ENCODE assay signal across 37 cellular contexts in the genomic region with DNA sequence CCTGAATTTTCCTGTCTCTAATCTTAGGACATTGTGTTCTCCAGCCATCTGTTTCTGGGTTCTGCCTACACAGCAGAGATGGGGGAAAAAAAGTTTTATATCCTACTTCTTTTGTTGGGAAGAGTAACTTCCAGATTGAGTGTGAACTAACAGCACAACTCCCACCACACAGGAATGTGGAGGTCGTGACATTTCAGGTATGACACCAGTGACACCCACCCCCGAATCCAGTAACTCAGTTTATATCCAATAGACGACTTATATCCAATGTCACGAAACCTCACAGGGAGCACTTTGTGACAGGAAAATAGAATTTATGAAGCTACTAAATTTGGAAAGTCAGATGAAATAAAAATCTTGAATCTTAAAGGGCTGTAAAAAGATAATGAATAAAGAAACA.
"Had no signal": no experiment of that assay in that cellular context is flagged by ENCODE, and none has a peak within 500 bp of the region (broad histone marks: within the 10 kb centered on the region; RNA-seq: fewer than 3 reads in every experiment).

No MANE protein-coding gene starts in this region.

- FAIRE-seq: astrocyte, bronchial epithelial cell had no signal

- H3K9me3 Mint-ChIP-seq: activated naive CD4-positive, alpha-beta T cell treated with anti-CD3 and anti-CD28 coated beads for 36 hours; activated naive CD8-positive, alpha-beta T cell treated with anti-CD3 and anti-CD28 coated beads for 36 hours; activated naive CD8-positive, alpha-beta T cell treated with anti-CD3 and anti-CD28 coated beads, Interleukin-2, amount 10 ng/mL, durations not matched to agents 7 days and 5 days; activated T-helper 1 cell treated with anti-CD3 and anti-CD28 coated beads, Interleukin-12 subunit alpha, Interleukin-12 subunit beta, Interleukin-2, Interleukin-4 antibody, amounts not matched to agents 30 ng/mL and 10 ng/mL and 1 ng/mL, durations not matched to agents 14 hours and 24 hours and 36 hours; activated T-helper 17 cell treated with anti-CD3 and anti-CD28 coated beads, Interleukin-2, amount 50 U/mL, for 72 hours; activated T-helper 2 cell treated with anti-CD3 and anti-CD28 coated beads, Interferon-gamma antibody, Interleukin-2, Interleukin-4, amounts not matched to agents 10 μg/mL and 5 μg/mL and 100 μg/mL, durations not matched to agents 14 hours and 24 hours and 36 hours; brain had no signal

- H3K27ac Mint-ChIP-seq: activated naive CD4-positive, alpha-beta T cell treated with anti-CD3 and anti-CD28 coated beads for 36 hours; activated naive CD4-positive, alpha-beta T cell treated with anti-CD3 and anti-CD28 coated beads, Interleukin-2, amount 10 ng/mL, durations not matched to agents 7 days and 5 days; activated naive CD4-positive, alpha-beta T cell treated with anti-CD3 and anti-CD28 coated beads, Interleukin-2, amount 50 U/mL, for 24 hours; activated naive CD4-positive, alpha-beta T cell treated with anti-CD3 and anti-CD28 coated beads, Interleukin-2, amount 50 U/mL, for 72 hours; activated naive CD8-positive, alpha-beta T cell; activated naive CD8-positive, alpha-beta T cell treated with anti-CD3 and anti-CD28 coated beads for 36 hours; activated naive CD8-positive, alpha-beta T cell treated with anti-CD3 and anti-CD28 coated beads, Interleukin-2, amount 10 ng/mL, durations not matched to agents 7 days and 5 days; activated naive CD8-positive, alpha-beta T cell treated with anti-CD3 and anti-CD28 coated beads, Interleukin-2, amount 50 U/mL, for 24 hours; activated T-cell treated with anti-CD3 and anti-CD28 coated beads, Interleukin-2, amount 50 U/mL, for 24 hours; activated T-cell treated with anti-CD3 and anti-CD28 coated beads, Interleukin-2, amount 50 U/mL, for 72 hours; activated T-helper 1 cell treated with anti-CD3 and anti-CD28 coated beads, Interleukin-12 subunit alpha, Interleukin-12 subunit beta, Interleukin-2, Interleukin-4 antibody, amounts not matched to agents 30 ng/mL and 10 ng/mL and 1 ng/mL, durations not matched to agents 14 hours and 24 hours and 36 hours; activated T-helper 17 cell treated with anti-CD3 and anti-CD28 coated beads, Interleukin-2, amount 50 U/mL, for 72 hours; activated T-helper 2 cell treated with anti-CD3 and anti-CD28 coated beads, Interferon-gamma antibody, Interleukin-2, Interleukin-4, amounts not matched to agents 10 μg/mL and 5 μg/mL and 100 μg/mL, durations not matched to agents 14 hours and 24 hours and 36 hours; brain had no signal

- ATAC-seq: activated naive CD4-positive, alpha-beta T cell treated with anti-CD3 and anti-CD28 coated beads, Interleukin-2, amount 50 U/mL, for 72 hours; activated naive CD8-positive, alpha-beta T cell treated with anti-CD3 and anti-CD28 coated beads, Interleukin-2, amount 50 U/mL, for 24 hours; activated T-cell treated with anti-CD3 and anti-CD28 coated beads, Interleukin-2, amount 50 U/mL, for 4 hours; activated T-cell treated with anti-CD3 and anti-CD28 coated beads, Interleukin-2, amount 50 U/mL, for 72 hours; activated T-helper 17 cell treated with anti-CD3 and anti-CD28 coated beads, Interleukin-2, amount 50 U/mL, for 72 hours; body of pancreas had no signal

- H3K36me3 Mint-ChIP-seq: activated naive CD4-positive, alpha-beta T cell treated with anti-CD3 and anti-CD28 coated beads, Interleukin-2, amount 10 ng/mL, durations not matched to agents 7 days and 5 days; activated naive CD4-positive, alpha-beta T cell treated with anti-CD3 and anti-CD28 coated beads, Interleukin-2, amount 50 U/mL, for 24 hours; activated naive CD4-positive, alpha-beta T cell treated with anti-CD3 and anti-CD28 coated beads, Interleukin-2, amount 50 U/mL, for 72 hours; activated naive CD8-positive, alpha-beta T cell; activated naive CD8-positive, alpha-beta T cell treated with anti-CD3 and anti-CD28 coated beads for 36 hours; activated naive CD8-positive, alpha-beta T cell treated with anti-CD3 and anti-CD28 coated beads, Interleukin-2, amount 10 ng/mL, durations not matched to agents 7 days and 5 days; brain had no signal

- DNase-seq: activated effector memory CD4-positive, alpha-beta T cell treated with anti-CD3 and anti-CD28 coated beads, Interleukin-2, amount 50 U/mL, for 16 hours; activated effector memory CD4-positive, alpha-beta T cell treated with Interleukin-2 at 50 U/mL for 16 hours; activated gamma-delta T cell; activated gamma-delta T cell treated with Interleukin-2 at 50 U/mL for 16 hours; activated naive CD4-positive, alpha-beta T cell; activated naive CD4-positive, alpha-beta T cell treated with anti-CD3 and anti-CD28 coated beads for 36 hours; activated naive CD4-positive, alpha-beta T cell treated with anti-CD3 and anti-CD28 coated beads, Interleukin-2, amount 10 ng/mL, durations not matched to agents 7 days and 5 days; activated naive CD4-positive, alpha-beta T cell treated with anti-CD3 and anti-CD28 coated beads, Interleukin-2, amount 50 U/mL, for 16 hours; activated naive CD4-positive, alpha-beta T cell treated with Interleukin-2 at 50 U/mL for 16 hours; activated naive CD8-positive, alpha-beta T cell treated with anti-CD3 and anti-CD28 coated beads for 36 hours; activated naive CD8-positive, alpha-beta T cell treated with anti-CD3 and anti-CD28 coated beads, Interleukin-2, amount 10 ng/mL, durations not matched to agents 7 days and 5 days; activated naive CD8-positive, alpha-beta T cell treated with anti-CD3 and anti-CD28 coated beads, Interleukin-2, amount 50 U/mL, for 24 hours; activated T-cell treated with anti-CD3 and anti-CD28 coated beads for 4 hours; activated T-cell treated with anti-CD3 and anti-CD28 coated beads, Interleukin-2, amount 50 U/mL, for 1 hour; activated T-cell treated with anti-CD3 and anti-CD28 coated beads, Interleukin-2, amount 50 U/mL, for 24 hours; activated T-cell treated with anti-CD3 and anti-CD28 coated beads, Interleukin-2, amount 50 U/mL, for 4 hours; activated T-cell treated with anti-CD3 and anti-CD28 coated beads, Interleukin-2, amount 50 U/mL, for 48 hours; activated T-cell treated with anti-CD3 and anti-CD28 coated beads, Interleukin-2, amount 50 U/mL, for 72 hours; adrenal gland; amniotic stem cell; amygdala; anterior cingulate cortex; aorta; body of pancreas; brain microvascular endothelial cell; central memory CD4-positive, alpha-beta T cell; cerebellar nuclear complex had no signal

- H3K4me3 Mint-ChIP-seq: activated naive CD4-positive, alpha-beta T cell treated with anti-CD3 and anti-CD28 coated beads for 36 hours; activated naive CD4-positive, alpha-beta T cell treated with anti-CD3 and anti-CD28 coated beads, Interleukin-2, amount 10 ng/mL, durations not matched to agents 7 days and 5 days; activated naive CD4-positive, alpha-beta T cell treated with anti-CD3 and anti-CD28 coated beads, Interleukin-2, amount 50 U/mL, for 24 hours; activated naive CD8-positive, alpha-beta T cell; activated naive CD8-positive, alpha-beta T cell treated with anti-CD3 and anti-CD28 coated beads for 36 hours; activated naive CD8-positive, alpha-beta T cell treated with anti-CD3 and anti-CD28 coated beads, Interleukin-2, amount 10 ng/mL, durations not matched to agents 7 days and 5 days; activated naive CD8-positive, alpha-beta T cell treated with anti-CD3 and anti-CD28 coated beads, Interleukin-2, amount 50 U/mL, for 24 hours; activated T-cell treated with anti-CD3 and anti-CD28 coated beads, Interleukin-2, amount 50 U/mL, for 24 hours; activated T-cell treated with anti-CD3 and anti-CD28 coated beads, Interleukin-2, amount 50 U/mL, for 4 hours; activated T-cell treated with anti-CD3 and anti-CD28 coated beads, Interleukin-2, amount 50 U/mL, for 72 hours; activated T-helper 1 cell treated with anti-CD3 and anti-CD28 coated beads, Interleukin-12 subunit alpha, Interleukin-12 subunit beta, Interleukin-2, Interleukin-4 antibody, amounts not matched to agents 30 ng/mL and 10 ng/mL and 1 ng/mL, durations not matched to agents 14 hours and 24 hours and 36 hours; activated T-helper 17 cell treated with anti-CD3 and anti-CD28 coated beads, Interleukin-2, amount 50 U/mL, for 72 hours; brain; central memory CD8-positive, alpha-beta T cell had no signal

- H3K27me3 Mint-ChIP-seq: activated naive CD4-positive, alpha-beta T cell treated with anti-CD3 and anti-CD28 coated beads, Interleukin-2, amount 10 ng/mL, durations not matched to agents 7 days and 5 days; activated naive CD4-positive, alpha-beta T cell treated with anti-CD3 and anti-CD28 coated beads, Interleukin-2, amount 50 U/mL, for 24 hours; activated naive CD8-positive, alpha-beta T cell; activated naive CD8-positive, alpha-beta T cell treated with anti-CD3 and anti-CD28 coated beads for 36 hours; activated naive CD8-positive, alpha-beta T cell treated with anti-CD3 and anti-CD28 coated beads, Interleukin-2, amount 10 ng/mL, durations not matched to agents 7 days and 5 days; activated naive CD8-positive, alpha-beta T cell treated with anti-CD3 and anti-CD28 coated beads, Interleukin-2, amount 50 U/mL, for 24 hours; activated T-cell treated with anti-CD3 and anti-CD28 coated beads, Interleukin-2, amount 50 U/mL, for 24 hours; activated T-helper 17 cell treated with anti-CD3 and anti-CD28 coated beads, Interleukin-2, amount 50 U/mL, for 72 hours; central memory CD8-positive, alpha-beta T cell had no signal

- H3K4me1 Mint-ChIP-seq: activated naive CD4-positive, alpha-beta T cell treated with anti-CD3 and anti-CD28 coated beads, Interleukin-2, amount 10 ng/mL, durations not matched to agents 7 days and 5 days; activated naive CD4-positive, alpha-beta T cell treated with anti-CD3 and anti-CD28 coated beads, Interleukin-2, amount 50 U/mL, for 24 hours; activated naive CD8-positive, alpha-beta T cell treated with anti-CD3 and anti-CD28 coated beads for 36 hours; activated naive CD8-positive, alpha-beta T cell treated with anti-CD3 and anti-CD28 coated beads, Interleukin-2, amount 10 ng/mL, durations not matched to agents 7 days and 5 days; activated naive CD8-positive, alpha-beta T cell treated with anti-CD3 and anti-CD28 coated beads, Interleukin-2, amount 50 U/mL, for 24 hours; activated T-helper 17 cell treated with anti-CD3 and anti-CD28 coated beads, Interleukin-2, amount 50 U/mL, for 72 hours; brain; central memory CD8-positive, alpha-beta T cell had no signal
